Comparison of ENCODE assay signal across 1 cellular context in the genomic region with DNA sequence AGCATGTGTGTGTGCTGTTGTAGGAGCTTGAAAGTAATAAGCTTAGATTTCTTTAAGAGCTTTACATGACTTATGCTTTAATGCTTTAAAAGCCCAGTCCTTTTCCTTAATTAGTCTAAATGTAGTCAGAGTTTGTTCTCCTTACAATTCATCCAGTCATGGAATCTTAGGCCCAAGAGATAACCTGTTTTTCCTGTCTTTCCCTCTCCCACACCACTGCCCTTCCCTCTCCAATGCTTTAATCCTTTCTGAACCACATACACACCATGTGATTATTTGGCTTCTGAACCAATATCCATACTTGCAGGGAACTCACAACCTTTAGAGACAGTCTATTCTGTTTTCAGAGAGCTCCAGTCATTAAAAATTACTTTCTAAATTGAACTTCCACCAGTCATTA.
TF ChIP-seq lines count a peak whose summit lies in the region.

No MANE protein-coding gene starts in this region.

TF ChIP-seq in IMR-90, 13 proteins besides CTCF, POLR2A, EP300 and RAD21:
- TF ChIP-seq CHD1 (IDR thresholded peaks at IDR 0.05; ENCODE audit: low read depth, low read length) = no peak
- TF ChIP-seq MXI1 (IDR thresholded peaks at IDR 0.05; ENCODE audit: borderline replicate concordance, low read depth, low read length) = no peak
